Comparison of ENCODE assay signal across 10 cellular contexts in the genomic region with DNA sequence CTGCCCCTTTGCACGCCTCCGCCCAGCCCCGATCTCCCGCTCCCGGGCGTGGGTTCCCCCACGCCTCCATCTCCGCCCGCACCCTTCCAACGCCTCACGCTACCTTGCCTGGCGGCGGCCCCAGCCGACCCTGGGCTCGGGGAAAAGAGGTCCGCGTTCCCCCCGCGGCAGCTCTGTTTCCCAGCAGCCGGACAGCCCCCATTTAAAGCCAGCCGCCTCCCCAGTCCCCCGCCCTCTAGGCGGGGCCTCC. TPM values are rescaled to one million over a fixed set of nuclear protein-coding genes. Genes with fewer than 3 reads are reported as not detected.
A peak's percentile ranks its signal among the peaks of the same experiment; 100 is the strongest.
DNase-seq lines count a peak whose midpoint lies in the region; ATAC-seq and TF ChIP-seq lines count a peak whose summit lies in the region.
"Had no signal": no experiment of that assay in that cellular context is flagged by ENCODE, and none has a peak within 500 bp of the region (broad histone marks: within the 10 kb centered on the region; RNA-seq: fewer than 3 reads in every experiment).

A gene with protein sequence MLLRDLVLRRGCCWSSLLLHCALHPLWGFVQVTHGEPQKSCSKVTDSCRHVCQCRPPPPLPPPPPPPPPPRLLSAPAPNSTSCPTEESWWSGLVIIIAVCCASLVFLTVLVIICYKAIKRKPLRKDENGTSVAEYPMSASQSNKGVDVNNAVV (minus strand): TSS at position 179 of the 250 bp plus-strand sequence. CDS start 767 bp downstream, outside the sequence.

- H3K27ac ChIP-seq in ectodermal cell (ENCODE audit: insufficient read depth, low read depth, low read length, poor library complexity, severe bottlenecking) (no peak within 1 kb of the TSS), mesodermal cell (ENCODE audit: low read depth, low read length, severe bottlenecking) (no peak within 1 kb of the TSS), temporal lobe (ENCODE audit: low read depth, low read length) (peak within 1 kb of the TSS; percentile 77)

- H3K9me3 ChIP-seq in ectodermal cell (ENCODE audit: control insufficient read depth, low read length) = no peaks in the 10 kb centered on the region
- no peaks in the 10 kb centered on the region for H3K9me3 ChIP-seq in mesodermal cell (ENCODE audit: control insufficient read depth, low read length)

- DNase-seq in SIG-M5 (lab: John Stamatoyannopoulos, UW) = no peak
- DNase-seq: GF-D8 had no signal

- no peak for ATAC-seq in HG02642 (IDR thresholded peaks at IDR 0.05; ENCODE audit: poor library complexity, unreplicated experiment)
- ATAC-seq in HG03354 (IDR thresholded peaks at IDR 0.05; ENCODE audit: poor library complexity, severe bottlenecking, unreplicated experiment) = no peak
- ATAC-seq in GM18502 (IDR thresholded peaks at IDR 0.05; ENCODE audit: poor library complexity, unreplicated experiment) = no peak

- peaks cover 39% of the 10 kb centered on the region for H3K27me3 ChIP-seq in ectodermal cell (ENCODE audit: control insufficient read depth, insufficient read depth, low read length, poor library complexity, severe bottlenecking)

- TF ChIP-seq RAD21 in Ishikawa (IDR thresholded peaks at IDR 0.05; ENCODE audit: low read depth) = no peak

- H3K4me1 ChIP-seq in ectodermal cell (ENCODE audit: control insufficient read depth, insufficient read depth, low read length) (peaks cover 12% of the 10 kb centered on the region), mesodermal cell (ENCODE audit: control insufficient read depth, insufficient read depth, low read length, poor library complexity, severe bottlenecking) (no peaks in the 10 kb centered on the region)

- WGBS in ectodermal cell, 2 experiments = 0% methylated on average over 23 of the region's 23 CpGs
- WGBS in mesodermal cell (ENCODE audit: insufficient coverage in 2 of 2), 2 experiments = 0 to 3% methylated on average over 13 to 20 of the region's 23 CpGs

- H3K36me3 ChIP-seq in ectodermal cell (ENCODE audit: control insufficient read depth, insufficient read depth, low read length) (no peaks in the 10 kb centered on the region), mesodermal cell (ENCODE audit: control insufficient read depth, insufficient read depth, low read length) (no peaks in the 10 kb centered on the region)

- no peak for TF ChIP-seq EP300 in Ishikawa (IDR thresholded peaks at IDR 0.05; ENCODE audit: borderline replicate concordance)

- H3K4me3 ChIP-seq in ectodermal cell (ENCODE audit: insufficient read depth, low read depth, low read length) = peak within 1 kb of the TSS; percentile 52
- H3K4me3 ChIP-seq in mesodermal cell (ENCODE audit: extremely low read depth, insufficient read depth, low read length, poor library complexity, severe bottlenecking) = peak within 1 kb of the TSS; percentile 45

TF ChIP-seq in Ishikawa, 13 proteins besides CTCF, POLR2A, EP300 and RAD21:
- no peak for TF ChIP-seq CEBPB (IDR thresholded peaks at IDR 0.05)
- TF ChIP-seq ZBTB7A (IDR thresholded peaks at IDR 0.05; ENCODE audit: low read depth) = 0 out of 2 replicates have a peak, but pooled peaks have one; percentile 49

RNA-seq across cellular contexts. Expression of the gene that starts here (rescaled TPM):
- 7.9 TPM for polyA plus RNA-seq in ectodermal cell (2013, experiment 1 of 4)
- 8.4 TPM for polyA plus RNA-seq in ectodermal cell (2013, experiment 2 of 4)
- polyA plus RNA-seq in ectodermal cell (2013, experiment 3 of 4) = 5.9 TPM
- 7.1 TPM for polyA plus RNA-seq in ectodermal cell (2013, experiment 4 of 4)
- polyA plus RNA-seq in mesodermal cell (2013, experiment 1 of 2) = 0.92 TPM
- 0.61 TPM for polyA plus RNA-seq in mesodermal cell (2013, experiment 2 of 2)
- total RNA-seq in temporal lobe = under 0.01 TPM
- total RNA-seq: fibroblast of villous mesenchyme had no signal
